ENCODE assay signal across 14 cellular contexts in the genomic region with DNA sequence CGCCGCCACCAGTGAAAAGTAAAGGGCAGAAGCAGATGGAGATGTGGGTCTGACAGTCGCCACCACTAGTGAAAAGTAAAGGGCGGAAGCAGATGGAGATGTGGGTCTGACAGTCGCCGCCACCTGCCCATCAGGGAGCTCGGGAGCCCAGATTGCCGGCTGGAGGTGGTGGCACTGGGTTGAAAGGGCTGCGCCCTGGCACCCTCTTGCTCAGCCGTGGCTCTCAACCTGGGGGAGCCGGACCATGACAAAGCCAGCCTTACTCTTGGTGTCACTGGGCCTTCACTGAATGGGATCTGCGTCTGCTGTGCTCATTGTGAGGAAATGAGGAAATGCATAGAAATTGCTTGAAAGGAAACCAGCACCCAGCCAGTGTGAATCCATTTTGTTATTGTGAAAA.
"Had no signal": no experiment of that assay in that cellular context is flagged by ENCODE, and none has a peak within 500 bp of the region (broad histone marks: within the 10 kb centered on the region; RNA-seq: fewer than 3 reads in every experiment).

No MANE protein-coding gene starts in this region.

- H3K27ac Mint-ChIP-seq: nephron progenitor cell; stimulated activated naive CD8-positive, alpha-beta T cell treated with anti-CD3 and anti-CD28 coated beads, Interleukin-15, Interleukin-2, amounts not matched to agents 100 ng/mL and 50 ng/mL, for 24 hours; T-helper 17 cell; type B pancreatic cell had no signal

- H3K27me3 ChIP-seq: cardiac muscle cell, heart right ventricle, suprapubic skin had no signal

- DNase-seq: activated CD4-positive, alpha-beta T cell treated with anti-CD3 and anti-CD28 coated beads for 48 hours; activated naive CD4-positive, alpha-beta T cell; heart right ventricle; islet precursor cell; mammary epithelial cell; nephron progenitor cell; T-helper 17 cell; WERI-Rb-1 had no signal

- ATAC-seq: heart right ventricle, sciatic nerve, T-helper 17 cell had no signal

- H3K4me3 ChIP-seq: cardiac muscle cell, heart right ventricle, suprapubic skin had no signal

- H3K27me3 Mint-ChIP-seq: stimulated activated naive CD8-positive, alpha-beta T cell treated with anti-CD3 and anti-CD28 coated beads, Interleukin-15, Interleukin-2, amounts not matched to agents 100 ng/mL and 50 ng/mL, for 24 hours; T-helper 17 cell; type B pancreatic cell had no signal

- H3K9me3 Mint-ChIP-seq: stimulated activated naive CD8-positive, alpha-beta T cell treated with anti-CD3 and anti-CD28 coated beads, Interleukin-15, Interleukin-2, amounts not matched to agents 100 ng/mL and 50 ng/mL, for 24 hours; type B pancreatic cell had no signal

- H3K27ac ChIP-seq: cardiac muscle cell, epithelial cell of prostate, heart right ventricle, suprapubic skin, WERI-Rb-1 had no signal

- H3K4me3 Mint-ChIP-seq: nephron progenitor cell; stimulated activated naive CD8-positive, alpha-beta T cell treated with anti-CD3 and anti-CD28 coated beads, Interleukin-15, Interleukin-2, amounts not matched to agents 100 ng/mL and 50 ng/mL, for 24 hours; T-helper 17 cell; type B pancreatic cell had no signal

- H3K9me3 ChIP-seq: heart right ventricle, suprapubic skin had no signal
